21 cellular contexts compared by ENCODE assay signal in genomic region chr1:199057284-199057683, GRCh38.
"Had no signal": no experiment of that assay in that cellular context is flagged by ENCODE, and none has a peak within 500 bp of the region (broad histone marks: within the 10 kb centered on the region; RNA-seq: fewer than 3 reads in every experiment).

No MANE protein-coding gene starts in this region.

- H3K4me2 ChIP-seq: hepatocyte had no signal

- H3K27me3 ChIP-seq: hepatocyte, thyroid gland had no signal

- H3K9me3 ChIP-seq: left ventricle myocardium inferior, lower lobe of right lung, psoas muscle, thyroid gland had no signal

- H3K4me3 ChIP-seq: coronary artery, hepatocyte, left ventricle myocardium inferior, lower lobe of right lung, psoas muscle, thyroid gland had no signal

- H3K79me2 ChIP-seq: hepatocyte, parathyroid adenoma had no signal

- H3K36me3 ChIP-seq: left ventricle myocardium inferior, lower lobe of right lung, thyroid gland had no signal

- H3K4me1 ChIP-seq: left ventricle myocardium inferior, lower lobe of right lung, parathyroid adenoma, psoas muscle, thyroid gland had no signal

- H2AFZ ChIP-seq: hepatocyte, parathyroid adenoma had no signal

- DNase-seq: effector CD4-positive, alpha-beta T cell; endodermal cell; foreskin melanocyte; head of caudate nucleus; kidney; left cardiac atrium; left ventricle myocardium inferior; lower lobe of right lung; midbrain; occipital lobe; psoas muscle; retina; stimulated activated CD4-positive, alpha-beta T cell treated with anti-CD3 and anti-CD28 coated beads, Interleukin-2, amount 100 ng/mL, for 24 hours; stimulated activated CD4-positive, alpha-beta T cell treated with anti-CD3 and anti-CD28 coated beads, Interleukin-4, amount 100 ng/mL, for 4 hours; stimulated activated naive B cell treated with anti-CD40 and anti-IgM and Interleukin-4, amounts not matched to agents 10 μg/mL and 1 μg/mL and 100 μg/mL, for 72 hours; thyroid gland had no signal

- H3K27ac ChIP-seq: coronary artery, hepatocyte, left ventricle myocardium inferior, lower lobe of right lung, parathyroid adenoma, psoas muscle, thyroid gland had no signal

- ATAC-seq: left cardiac atrium; lower lobe of right lung; natural killer cell treated with Interleukin-12 subunit alpha and Interleukin-12 subunit beta and Interleukin-15 and Interleukin-18, amount 100 ng/mL, for 72 hours; psoas muscle; sciatic nerve; stimulated activated naive B cell treated with anti-CD40 and anti-IgM and Interleukin-4, amounts not matched to agents 10 μg/mL and 1 μg/mL and 100 μg/mL, for 72 hours had no signal
